ENCODE assay signal across 19 cellular contexts in genomic region chr15:62565620-62566019, GRCh38.
A peak's percentile ranks its signal among the peaks of the same experiment; 100 is the strongest.
DNase-seq lines count a peak whose midpoint lies in the region; TF ChIP-seq lines count a peak whose summit lies in the region.
"Had no signal": no experiment of that assay in that cellular context is flagged by ENCODE, and none has a peak within 500 bp of the region (broad histone marks: within the 10 kb centered on the region; RNA-seq: fewer than 3 reads in every experiment).

No MANE protein-coding gene starts in this region.

- no peak for TF ChIP-seq POLR2A in esophagus muscularis mucosa (IDR thresholded peaks at IDR 0.05; ENCODE audit: low read depth)

- H3K4me2 ChIP-seq in GM23248 (ENCODE audit: unreplicated experiment), result no peak overlapping the region
- H3K4me2 ChIP-seq in osteoblast (ENCODE audit: insufficient read depth, low read length), result no peak overlapping the region
- H3K4me2 ChIP-seq: BLaER1 had no signal

- in situ Hi-C loops in GM23248 (cut with MboI), result no loop called here

- no peaks in the 10 kb centered on the region for H3K36me3 ChIP-seq in GM23248 (ENCODE audit: low read depth)
- H3K36me3 ChIP-seq in osteoblast (ENCODE audit: insufficient read depth, low read length), result no peaks in the 10 kb centered on the region
- H3K36me3 ChIP-seq in esophagus muscularis mucosa, result no peaks in the 10 kb centered on the region
- H3K36me3 ChIP-seq: BLaER1, HAP-1 had no signal

- H3K4me1 Mint-ChIP-seq in brain, result peaks cover 50% of the 10 kb centered on the region

- no peak overlapping the region for H3K4me3 ChIP-seq in GM23248
- H3K4me3 ChIP-seq in osteoblast (ENCODE audit: insufficient read depth, low read length), result no peak overlapping the region
- no peak overlapping the region for H3K4me3 ChIP-seq in esophagus muscularis mucosa
- H3K4me3 ChIP-seq: BLaER1, HAP-1, K562 had no signal

- peaks cover 30% of the 10 kb centered on the region for H3K4me1 ChIP-seq in GM23248 (ENCODE audit: insufficient read depth)
- peaks cover 31% of the 10 kb centered on the region for H3K4me1 ChIP-seq in osteoblast (ENCODE audit: insufficient read depth, low read length)
- peaks cover 0 to 11% (median 3%) of the 10 kb centered on the region in 4 donors for H3K4me1 ChIP-seq in esophagus muscularis mucosa
- H3K4me1 ChIP-seq: BLaER1 had no signal

- intact Hi-C loops in esophagus muscularis mucosa (cut with DNase I), result no loop called here

- peak overlapping the region in 3 of 5 experiments; percentile 38 to 82 (median 72) for H3K27ac Mint-ChIP-seq in brain
- H3K27ac Mint-ChIP-seq: CD4-positive, alpha-beta T cell had no signal

- peak overlapping the region in 2 of 5 experiments; percentile 36 to 41 for H3K4me3 Mint-ChIP-seq in brain
- H3K4me3 Mint-ChIP-seq: CD4-positive, alpha-beta T cell; HFFc6 had no signal

- H3K9me3 ChIP-seq in GM23248 (ENCODE audit: low read depth) (no peaks in the 10 kb centered on the region), osteoblast (ENCODE audit: low read depth, low read length) (no peaks in the 10 kb centered on the region), esophagus muscularis mucosa (no peaks in the 10 kb centered on the region)
- H3K9me3 ChIP-seq: BLaER1, HAP-1 had no signal

- 67 to 76% methylated on average over 4 of the region's 4 CpGs for WGBS in GM23248 (ENCODE audit: low coverage in 1 of 2, low lambda C conversion rate in 2 of 2, missing lambda C conversion rate in 2 of 2), 2 experiments
- WGBS in esophagus muscularis mucosa, result 80% methylated on average over 4 of the region's 4 CpGs

- no peaks in the 10 kb centered on the region for H3K9me3 Mint-ChIP-seq in brain
- H3K9me3 Mint-ChIP-seq: CD4-positive, alpha-beta T cell; HFFc6 had no signal

- H3K27me3 Mint-ChIP-seq in brain, result no peaks in the 10 kb centered on the region

- peaks cover 16% of the 10 kb centered on the region for H3F3A ChIP-seq in GM23248 (ENCODE audit: insufficient read depth)

- no peaks in the 10 kb centered on the region for H3K9me2 ChIP-seq in GM23248 (ENCODE audit: insufficient read depth)

- H3K36me3 Mint-ChIP-seq in brain, result peaks cover 5% of the 10 kb centered on the region

- TF ChIP-seq CTCF in brain (conservative IDR thresholded peaks at IDR 0.05) (no peak), osteoblast (IDR thresholded peaks at IDR 0.05; ENCODE audit: extremely low read depth, low read depth, low read length) (no peak), esophagus muscularis mucosa (IDR thresholded peaks at IDR 0.05) (no peak)

- no peak overlapping the region for H2AFZ ChIP-seq in GM23248
- H2AFZ ChIP-seq in osteoblast (ENCODE audit: low read length), result no peak overlapping the region

- no peaks in the 10 kb centered on the region for H3K27me3 ChIP-seq in GM23248 (replicated peaks; ENCODE audit: insufficient read depth)
- H3K27me3 ChIP-seq in osteoblast (ENCODE audit: insufficient read depth, low read length), result no peaks in the 10 kb centered on the region
- no peaks in the 10 kb centered on the region for H3K27me3 ChIP-seq in esophagus muscularis mucosa
- H3K27me3 ChIP-seq: BLaER1 had no signal

- H3K79me2 ChIP-seq in GM23248 (ENCODE audit: insufficient read depth) (peaks cover 16% of the 10 kb centered on the region), osteoblast (ENCODE audit: insufficient read depth, low read length) (no peaks in the 10 kb centered on the region)

- TF ChIP-seq EP300 in esophagus muscularis mucosa (IDR thresholded peaks at IDR 0.05), result no peak

- H3K27ac ChIP-seq in GM23248, result peak overlapping the region; percentile 11; the same call in 1 of the 2 replicates
- H3K27ac ChIP-seq in osteoblast (ENCODE audit: low read depth, low read length), result peak overlapping the region; percentile 26
- no peak overlapping the region for H3K27ac ChIP-seq in esophagus muscularis mucosa (replicated peaks in 1 of 4)
- H3K27ac ChIP-seq: BLaER1 had no signal

- no peak overlapping the region for H3K9ac ChIP-seq in GM23248
- H3K9ac ChIP-seq: BLaER1 had no signal

- DNase-seq in GM23248 (no peak), NCI-H526 treated with DMSO at 0.1 percent for 48 hours (lab: John Stamatoyannopoulos, UW) (peak; percentile 91), osteoblast (ENCODE audit: insufficient read length, low spot score, missing footprints) (no peak), esophagus muscularis mucosa (ENCODE audit: extremely low spot score) (no peak), hepatic stellate cell (ENCODE audit: low spot score) (no peak), SK-N-DZ (ENCODE audit: low spot score) (no peak)
- DNase-seq: CD4-positive, alpha-beta T cell; GOT3; Kasumi-1; NCI-H1694 treated with DMSO at 0.1 percent for 48 hours; NCI-H2081 treated with DMSO at 0.1 percent for 48 hours; NCI-H345; NCI-H510A treated with DMSO at 0.1 percent for 48 hours; SHP77 had no signal

- H4K20me1 ChIP-seq in GM23248 (ENCODE audit: insufficient read depth), result no peaks in the 10 kb centered on the region
- H4K20me1 ChIP-seq in osteoblast (ENCODE audit: insufficient read depth, low read length), result peaks cover 6% of the 10 kb centered on the region
- H4K20me1 ChIP-seq: BLaER1 had no signal

Comparison
In these comparisons a context has a peak if more than half of its experiments do, and no peak if none do; other contexts are left out.
1. H3K27ac ChIP-seq: peak in GM23248 (single experiment) and osteoblast (single experiment); none in esophagus muscularis mucosa (0 of 4).